ENCODE assay signal across 27 cellular contexts in genomic region chr5:130978475-130978874, GRCh38.
DNase-seq lines count a peak whose midpoint lies in the region; TF ChIP-seq lines count a peak whose summit lies in the region.
"Had no signal": no experiment of that assay in that cellular context is flagged by ENCODE, and none has a peak within 500 bp of the region (broad histone marks: within the 10 kb centered on the region; RNA-seq: fewer than 3 reads in every experiment).

No MANE protein-coding gene starts in this region.

- 82% methylated on average over 3 of the region's 4 CpGs for WGBS in mammary epithelial cell (ENCODE audit: low coverage, missing lambda C conversion rate)
- 54% methylated on average over 4 of the region's 4 CpGs for WGBS in smooth muscle cell (ENCODE audit: low lambda C conversion rate)

- H2AFZ ChIP-seq in mammary epithelial cell (ENCODE audit: low read depth, low read length): no peak overlapping the region
- peak overlapping the region; percentile 46 for H2AFZ ChIP-seq in smooth muscle cell (ENCODE audit: low read depth)
- H2AFZ ChIP-seq: hepatocyte, PC-9 had no signal

- peaks cover 4% of the 10 kb centered on the region for H3K9me3 ChIP-seq in mammary epithelial cell (replicated peaks; ENCODE audit: insufficient read depth, low read length)
- no peaks in the 10 kb centered on the region for H3K9me3 ChIP-seq in smooth muscle cell (replicated peaks; ENCODE audit: low read depth)
- H3K9me3 ChIP-seq in A673 (ENCODE audit: low read depth, low read length, poor library complexity, severe bottlenecking): no peaks in the 10 kb centered on the region
- H3K9me3 ChIP-seq: adrenal gland, MG63, psoas muscle, sigmoid colon, upper lobe of right lung had no signal

- intact Hi-C loops in mammary epithelial cell (cut with micrococcal nuclease) (no loop called here), A673 (cut with micrococcal nuclease; ENCODE audit: unreplicated experiment) (loop anchor here (5.0 kb wide), 1 partner anchor 51 kb away; no protein-coding TSS in a partner anchor)

- CTCF ChIA-PET in mammary epithelial cell (lab: Charles Lee; ENCODE audit: low non-redundant PET) (no interaction called here), A673 (lab: Charles Lee) (no interaction called here)

- H4K20me1 ChIP-seq in mammary epithelial cell (ENCODE audit: insufficient read depth, low read length) (no peaks in the 10 kb centered on the region), smooth muscle cell (ENCODE audit: low read depth) (no peaks in the 10 kb centered on the region)

- peaks cover 33% of the 10 kb centered on the region for H3K4me1 ChIP-seq in mammary epithelial cell (ENCODE audit: insufficient read depth, low read length)
- H3K4me1 ChIP-seq in smooth muscle cell (ENCODE audit: low read depth): no peaks in the 10 kb centered on the region
- H3K4me1 ChIP-seq in A673 (ENCODE audit: insufficient read depth, low read length, poor library complexity, severe bottlenecking): no peaks in the 10 kb centered on the region
- H3K4me1 ChIP-seq: adrenal gland, psoas muscle, sigmoid colon, upper lobe of right lung had no signal

- dilution Hi-C loops in mammary epithelial cell (cut with HindIII; ENCODE audit: low sequenced_read_pairs): no loop called here

- no peak overlapping the region for H3K9ac ChIP-seq in mammary epithelial cell (ENCODE audit: insufficient read depth, low read length)
- H3K9ac ChIP-seq in smooth muscle cell (ENCODE audit: low read depth): no peak overlapping the region

- H3K36me3 ChIP-seq in mammary epithelial cell (ENCODE audit: insufficient read depth, low read length) (no peaks in the 10 kb centered on the region), smooth muscle cell (ENCODE audit: low read depth) (no peaks in the 10 kb centered on the region), A673 (ENCODE audit: insufficient read depth, low read length, poor library complexity, severe bottlenecking) (no peaks in the 10 kb centered on the region)
- H3K36me3 ChIP-seq: adrenal gland, brain microvascular endothelial cell, MG63, sigmoid colon, upper lobe of right lung had no signal

- in situ Hi-C loops in mammary epithelial cell (cut with MboI; ENCODE audit: low sequenced_read_pairs in 2 of 2): no loop called here

- DNase-seq in HS-5 (ENCODE audit: low read depth): peak; percentile 52
- DNase-seq in mammary epithelial cell: peak; percentile 59
- peak; percentile 2 for DNase-seq in fibroblast of the aortic adventitia (ENCODE audit: low read depth)
- DNase-seq in smooth muscle cell (lab: John Stamatoyannopoulos, UW; ENCODE audit: unreplicated experiment): no peak
- no peak for DNase-seq in C1 segment of cervical spinal cord (lab: John Stamatoyannopoulos, UW)
- DNase-seq in A673 (ENCODE audit: low spot score): no peak
- no peak for DNase-seq in EL
- DNase-seq: activated CD4-positive, alpha-beta memory T cell treated with anti-CD3 and anti-CD28 coated beads, Interleukin-2, amount 10 ng/mL, durations not matched to agents 7 days and 5 days; activated CD4-positive, alpha-beta T cell treated with anti-CD3 and anti-CD28 coated beads for 1 hour; activated CD8-positive, alpha-beta memory T cell treated with anti-CD3 and anti-CD28 coated beads, Interleukin-2, amount 50 U/mL, for 48 hours; activated naive CD4-positive, alpha-beta T cell treated with anti-CD3 and anti-CD28 coated beads for 36 hours; adrenal gland; AML-193; brain microvascular endothelial cell; CD4-positive, alpha-beta memory T cell; KBM-7; left colon; MG63; NCI-H2081; NCI-H526 treated with DMSO at 0.1 percent for 48 hours; PC-9; psoas muscle; SHP77 treated with DMSO at 0.1 percent for 48 hours; sigmoid colon; upper lobe of right lung had no signal

- H3K27ac ChIP-seq in mammary epithelial cell (ENCODE audit: insufficient read depth, low read depth, low read length) (no peak overlapping the region), smooth muscle cell (ENCODE audit: low read depth) (peak overlapping the region; percentile 38), A673 (ENCODE audit: low read depth, low read length, poor library complexity, severe bottlenecking) (no peak overlapping the region)
- H3K27ac ChIP-seq: adrenal gland, brain microvascular endothelial cell, epithelial cell of prostate, hepatocyte, PC-9, psoas muscle, sigmoid colon, upper lobe of right lung had no signal

- H3K4me3 ChIP-seq in mammary epithelial cell (replicated peaks in 1 of 3; ENCODE audit: insufficient read depth in 1 of 3, low read depth in 2 of 3, low read length in 3 of 3) (no peak overlapping the region), fibroblast of the aortic adventitia (ENCODE audit: low read depth, low read length) (no peak overlapping the region), smooth muscle cell (no peak overlapping the region), A673 (ENCODE audit: low read depth, low read length, poor library complexity, severe bottlenecking) (no peak overlapping the region)
- H3K4me3 ChIP-seq: adrenal gland, hepatocyte, MG63, PC-9, psoas muscle, sigmoid colon, upper lobe of right lung had no signal

- H3K27me3 ChIP-seq in mammary epithelial cell (ENCODE audit: insufficient read depth, low read length) (no peaks in the 10 kb centered on the region), smooth muscle cell (ENCODE audit: low read depth) (no peaks in the 10 kb centered on the region), A673 (replicated peaks; ENCODE audit: insufficient read depth, low read depth, low read length, poor library complexity) (no peaks in the 10 kb centered on the region)
- H3K27me3 ChIP-seq: adrenal gland, brain microvascular endothelial cell, hepatocyte, sigmoid colon, upper lobe of right lung had no signal

- TF ChIP-seq CTCF in mammary epithelial cell (conservative IDR thresholded peaks at IDR 0.05 in 1 of 2, IDR thresholded peaks at IDR 0.05 in 1 of 2; ENCODE audit: extremely low read depth in 1 of 2, insufficient read depth in 1 of 2, low read depth in 1 of 2, low read length in 2 of 2): no peak
- no peak for TF ChIP-seq CTCF in fibroblast of the aortic adventitia (IDR thresholded peaks at IDR 0.05; ENCODE audit: insufficient read depth, low read length)
- TF ChIP-seq CTCF in smooth muscle cell (IDR thresholded peaks at IDR 0.05; ENCODE audit: borderline replicate concordance, insufficient read depth, poor library complexity, severe bottlenecking): no peak
- TF ChIP-seq CTCF in A673 (conservative IDR thresholded peaks at IDR 0.05; ENCODE audit: low read depth, low read length): no peak

- no peaks in the 10 kb centered on the region for H3K79me2 ChIP-seq in mammary epithelial cell (ENCODE audit: insufficient read depth, low read length)
- no peaks in the 10 kb centered on the region for H3K79me2 ChIP-seq in smooth muscle cell (ENCODE audit: low read depth)
- H3K79me2 ChIP-seq: hepatocyte had no signal

- no peaks in the 10 kb centered on the region for H3F3A ChIP-seq in smooth muscle cell (ENCODE audit: low read depth)

- no TSS peak for BruUV-seq in mammary epithelial cell (replicated peaks; lab: Mats Ljungman, UMichigan)
- BruUV-seq in A673 (replicated peaks; lab: Mats Ljungman, UMichigan): no TSS peak

- H3K4me2 ChIP-seq in mammary epithelial cell (ENCODE audit: insufficient read depth, low read depth, low read length): peak overlapping the region; percentile 22
- peak overlapping the region; percentile 42 for H3K4me2 ChIP-seq in smooth muscle cell
- H3K4me2 ChIP-seq: hepatocyte, PC-9 had no signal

- POLR2A ChIA-PET in A673 (lab: Charles Lee; ENCODE audit: low non-redundant PET): no interaction called here

Comparison
In these comparisons a context has a peak if more than half of its experiments do, and no peak if none do; other contexts are left out.
1. DNase-seq: peak in HS-5 (single experiment), mammary epithelial cell (single experiment) and fibroblast of the aortic adventitia (single experiment); none in smooth muscle cell (single experiment), C1 segment of cervical spinal cord (0 of 14), A673 (single experiment) and EL (single experiment).